Comparison of ENCODE assay signal across 9 cellular contexts in genomic region chr4:183906486-183906735, GRCh38. TPM values are rescaled to one million over a fixed set of nuclear protein-coding genes. Genes with fewer than 3 reads are reported as not detected.
DNase-seq lines count a peak whose midpoint lies in the region; FAIRE-seq and TF ChIP-seq lines count a peak whose summit lies in the region.
"Had no signal": no experiment of that assay in that cellular context is flagged by ENCODE, and none has a peak within 500 bp of the region (broad histone marks: within the 10 kb centered on the region; RNA-seq: fewer than 3 reads in every experiment).

No MANE protein-coding gene starts in this region.

- H3K4me2 ChIP-seq in mesendoderm (ENCODE audit: low read length): peak overlapping the region; percentile 79
- H3K4me2 ChIP-seq in osteoblast (ENCODE audit: insufficient read depth, low read length): no peak overlapping the region

- H3K4me3 ChIP-seq in endocrine pancreas (ENCODE audit: control insufficient read depth, insufficient read depth, low read length) (no peak overlapping the region), mesendoderm (ENCODE audit: low read length) (peak overlapping the region; percentile 49), thymus (ENCODE audit: low read length) (peak overlapping the region; percentile 40), osteoblast (ENCODE audit: insufficient read depth, low read length) (no peak overlapping the region), lower leg skin (ENCODE audit: low read depth, poor library complexity, severe bottlenecking) (no peak overlapping the region)

- no peak for TF ChIP-seq POLR2A in lower leg skin (IDR thresholded peaks at IDR 0.05)

- no CpG with 5 or more reads among the region's 26 CpGs for WGBS in mesendoderm (ENCODE audit: extremely low coverage, insufficient coverage, low lambda C conversion rate)
- 3% methylated on average over 26 of the region's 26 CpGs for WGBS in thymus
- 0 to 8% methylated on average over 6 to 21 of the region's 26 CpGs for WGBS in lower leg skin, 2 donors

- H3K9ac ChIP-seq in endocrine pancreas (ENCODE audit: control insufficient read depth, insufficient read depth, low read length) (peak overlapping the region; percentile 38), mesendoderm (ENCODE audit: low read length) (peak overlapping the region; percentile 87)

- H3K23ac ChIP-seq in mesendoderm (ENCODE audit: low read length): peak overlapping the region; percentile 3

- H4K5ac ChIP-seq in mesendoderm (ENCODE audit: low read length): no peak overlapping the region

- H3K9me3 ChIP-seq in endocrine pancreas (ENCODE audit: control insufficient read depth, low read length) (no peaks in the 10 kb centered on the region), thymus (ENCODE audit: control insufficient read depth) (no peaks in the 10 kb centered on the region), osteoblast (ENCODE audit: low read depth, low read length) (no peaks in the 10 kb centered on the region)
- H3K9me3 ChIP-seq: SJSA1 had no signal

- TF ChIP-seq CTCF in osteoblast (IDR thresholded peaks at IDR 0.05; ENCODE audit: extremely low read depth, low read depth, low read length) (no peak), lower leg skin (IDR thresholded peaks at IDR 0.05) (no peak)

- no peak overlapping the region for H2BK15ac ChIP-seq in mesendoderm (replicated peaks; ENCODE audit: low read depth)

- no peaks in the 10 kb centered on the region for H4K20me1 ChIP-seq in osteoblast (ENCODE audit: insufficient read depth, low read length)

- H2BK5ac ChIP-seq in mesendoderm (ENCODE audit: low read length): no peak overlapping the region

- intact Hi-C loops in lower leg skin (cut with DNase I; ENCODE audit: low total_unique reads): no loop called here

- no peaks in the 10 kb centered on the region for H3K36me3 ChIP-seq in endocrine pancreas (ENCODE audit: control insufficient read depth, insufficient read depth, low read length)
- H3K36me3 ChIP-seq in mesendoderm (ENCODE audit: control insufficient read depth, insufficient read depth, low read length): no peaks in the 10 kb centered on the region
- H3K36me3 ChIP-seq in thymus (ENCODE audit: control insufficient read depth, insufficient read depth): no peaks in the 10 kb centered on the region
- H3K36me3 ChIP-seq in osteoblast (ENCODE audit: insufficient read depth, low read length): no peaks in the 10 kb centered on the region
- H3K36me3 ChIP-seq: SJSA1 had no signal

- H3K27me3 ChIP-seq in endocrine pancreas (ENCODE audit: control insufficient read depth, insufficient read depth, low read length) (no peaks in the 10 kb centered on the region), mesendoderm (ENCODE audit: insufficient read depth, low read length, poor library complexity) (no peaks in the 10 kb centered on the region), thymus (ENCODE audit: control insufficient read depth, insufficient read depth) (peaks cover 31% of the 10 kb centered on the region), osteoblast (ENCODE audit: insufficient read depth, low read length) (peaks cover 16% of the 10 kb centered on the region)

- H3K27ac ChIP-seq in mesendoderm (ENCODE audit: low read depth, low read length): peak overlapping the region; percentile 17
- no peak overlapping the region for H3K27ac ChIP-seq in thymus (ENCODE audit: low read depth)
- no peak overlapping the region for H3K27ac ChIP-seq in osteoblast (ENCODE audit: low read depth, low read length)
- H3K27ac ChIP-seq: SJSA1 had no signal

- peaks cover 32% of the 10 kb centered on the region for H3K79me2 ChIP-seq in mesendoderm (ENCODE audit: control insufficient read depth, insufficient read depth, low read length)
- H3K79me2 ChIP-seq in osteoblast (ENCODE audit: insufficient read depth, low read length): no peaks in the 10 kb centered on the region

- H2BK120ac ChIP-seq in mesendoderm (ENCODE audit: low read depth, low read length): no peak overlapping the region

- peak overlapping the region; percentile 88 for H3K56ac ChIP-seq in mesendoderm (ENCODE audit: low read length)

- DNase-seq in SK-N-DZ (ENCODE audit: low spot score) (peak; percentile 3), mesendoderm (no peak), urothelium cell line (ENCODE audit: low spot score) (no peak), osteoblast (ENCODE audit: insufficient read length, low spot score, missing footprints) (no peak), lower leg skin (ENCODE audit: low spot score in 2 of 2) (no peak)

- H3K4ac ChIP-seq in mesendoderm (ENCODE audit: low read depth, low read length): no peak overlapping the region

- no peak overlapping the region for H2AFZ ChIP-seq in osteoblast (ENCODE audit: low read length)

- peaks cover 8% of the 10 kb centered on the region for H3K4me1 ChIP-seq in endocrine pancreas (ENCODE audit: control insufficient read depth, insufficient read depth, low read length)
- H3K4me1 ChIP-seq in mesendoderm (ENCODE audit: control insufficient read depth, low read depth, low read length): no peaks in the 10 kb centered on the region
- H3K4me1 ChIP-seq in thymus (ENCODE audit: control insufficient read depth, insufficient read depth, low read length): peaks cover 2% of the 10 kb centered on the region
- no peaks in the 10 kb centered on the region for H3K4me1 ChIP-seq in osteoblast (ENCODE audit: insufficient read depth, low read length)

- no peak overlapping the region for H4K8ac ChIP-seq in mesendoderm (ENCODE audit: low read depth, low read length)

- FAIRE-seq in urothelium cell line (lab: Jason Lieb, UNC): no peak
- FAIRE-seq: colon had no signal

- no peak overlapping the region for H2AK5ac ChIP-seq in mesendoderm (ENCODE audit: low read length)

- H3K18ac ChIP-seq in mesendoderm (ENCODE audit: low read length): peak overlapping the region; percentile 53

- peaks cover 2% of the 10 kb centered on the region for H3K79me1 ChIP-seq in mesendoderm (ENCODE audit: low read length)

RNA-seq across cellular contexts. Expression of gene STOX2, which starts 1.3 kb away (rescaled TPM):
- polyA plus RNA-seq in SK-N-DZ (2014; cell fraction: cytosol; rRNA removed): 4.5 and 5.4 TPM in 2 replicates
- polyA plus RNA-seq in SK-N-DZ (2014; cell fraction: nucleus; rRNA removed): 4.5 and 8.0 TPM in 2 replicates
- 28.6 TPM for polyA plus RNA-seq in mesendoderm (2013, experiment 1 of 2)
- 28.3 TPM for polyA plus RNA-seq in mesendoderm (2013, experiment 2 of 2)
- polyA plus RNA-seq in thymus: 1.3 TPM
- 0.36 and 0.59 TPM in 2 replicates for total RNA-seq in osteoblast
- total RNA-seq in lower leg skin: 10 to 100 TPM in 2 of 4 donors, 1 to 10 TPM in 2; 4.2 to 14.9 (median 10.9) TPM

Comparison
In these comparisons a context has a peak if more than half of its experiments do, and no peak if none do; other contexts are left out.
1. H3K4me3 ChIP-seq: peak in mesendoderm (single experiment) and thymus (single experiment); none in endocrine pancreas (single experiment), osteoblast (single experiment) and lower leg skin (single experiment).